In genomic region chr7:29923231-29923630, GRCh38 we compare ENCODE assay signal across 25 cellular contexts.
"Had no signal": no experiment of that assay in that cellular context is flagged by ENCODE, and none has a peak within 500 bp of the region (broad histone marks: within the 10 kb centered on the region; RNA-seq: fewer than 3 reads in every experiment).

No MANE protein-coding gene starts in this region.

- H3K27me3 Mint-ChIP-seq: memory B cell; naive B cell; natural killer cell treated with Interleukin-12 subunit alpha and Interleukin-12 subunit beta and Interleukin-15 and Interleukin-18, amount 100 ng/mL, for 72 hours; stimulated activated naive CD8-positive, alpha-beta T cell treated with anti-CD3 and anti-CD28 coated beads, Interleukin-15, amount 100 ng/mL, for 72 hours; type B pancreatic cell had no signal

- H3K27me3 ChIP-seq: neural progenitor cell, right atrium auricular region, suprapubic skin, thyroid gland had no signal

- FAIRE-seq: frontal cortex had no signal

- DNase-seq: cortex of kidney; effector CD4-positive, alpha-beta T cell; immature natural killer cell; islet precursor cell; kidney glomerular epithelial cell; left ventricle myocardium superior; lower lobe of right lung; mucosa of descending colon; naive B cell; stimulated activated CD4-positive, alpha-beta T cell treated with anti-CD3 and anti-CD28 coated beads, Interleukin-12 subunit alpha, Interleukin-12 subunit beta, amount 100 ng/mL, for 4 hours; stimulated activated CD4-positive, alpha-beta T cell treated with anti-CD3 and anti-CD28 coated beads, Interleukin-1b, Interleukin-23, amount 100 ng/mL, for 48 hours; stimulated activated CD4-positive, alpha-beta T cell treated with anti-CD3 and anti-CD28 coated beads, Interleukin-4, amount 100 ng/mL, for 1 hour; stimulated activated CD8-positive, alpha-beta memory T cell treated with anti-CD3 and anti-CD28 coated beads, Interleukin-4, amount 100 ng/mL, for 48 hours; stimulated activated naive CD4-positive, alpha-beta T cell; stimulated activated naive CD8-positive, alpha-beta T cell treated with anti-CD3 and anti-CD28 coated beads, Interleukin-15, amount 100 ng/mL, for 72 hours; thyroid gland had no signal

- H3K4me1 Mint-ChIP-seq: immature natural killer cell had no signal

- H3K36me3 Mint-ChIP-seq: natural killer cell treated with Interleukin-12 subunit alpha and Interleukin-12 subunit beta and Interleukin-15 and Interleukin-18, amount 100 ng/mL, for 72 hours had no signal

- H3K9me3 Mint-ChIP-seq: immature natural killer cell; memory B cell; naive B cell; natural killer cell treated with Interleukin-12 subunit alpha and Interleukin-12 subunit beta and Interleukin-15 and Interleukin-18, amount 100 ng/mL, for 72 hours; neural progenitor cell; stimulated activated naive CD8-positive, alpha-beta T cell treated with anti-CD3 and anti-CD28 coated beads, Interleukin-15, amount 100 ng/mL, for 72 hours; type B pancreatic cell had no signal

- H3K4me3 Mint-ChIP-seq: immature natural killer cell; memory B cell; naive B cell; natural killer cell treated with Interleukin-12 subunit alpha and Interleukin-12 subunit beta and Interleukin-15 and Interleukin-18, amount 100 ng/mL, for 72 hours; neural progenitor cell; stimulated activated naive CD8-positive, alpha-beta T cell treated with anti-CD3 and anti-CD28 coated beads, Interleukin-15, amount 100 ng/mL, for 72 hours; type B pancreatic cell had no signal

- H3K27ac ChIP-seq: lower lobe of right lung, neural progenitor cell, prostate gland, right atrium auricular region, suprapubic skin, thyroid gland had no signal

- H3K27ac Mint-ChIP-seq: immature natural killer cell; memory B cell; natural killer cell treated with Interleukin-12 subunit alpha and Interleukin-12 subunit beta and Interleukin-15 and Interleukin-18, amount 100 ng/mL, for 72 hours; neural progenitor cell; type B pancreatic cell had no signal

- ATAC-seq: left ventricle myocardium superior; lower lobe of right lung; mucosa of descending colon; natural killer cell treated with Interleukin-12 subunit alpha and Interleukin-12 subunit beta and Interleukin-15 and Interleukin-18, amount 100 ng/mL, for 72 hours; sciatic nerve; stimulated activated naive CD8-positive, alpha-beta T cell treated with anti-CD3 and anti-CD28 coated beads, Interleukin-15, amount 100 ng/mL, for 72 hours had no signal
